Comparison of ENCODE assay signal across 16 cellular contexts in genomic region chr11:45412033-45412432, GRCh38.
DNase-seq lines count a peak whose midpoint lies in the region; ATAC-seq, FAIRE-seq and TF ChIP-seq lines count a peak whose summit lies in the region.
"Had no signal": no experiment of that assay in that cellular context is flagged by ENCODE, and none has a peak within 500 bp of the region (broad histone marks: within the 10 kb centered on the region; RNA-seq: fewer than 3 reads in every experiment).

No MANE protein-coding gene starts in this region.

- TF ChIP-seq POLR2A in GM12892 (IDR thresholded peaks at IDR 0.05; ENCODE audit: low read depth, low read length) = no peak

- ATAC-seq in HG02885 (IDR thresholded peaks at IDR 0.05; ENCODE audit: poor library complexity, unreplicated experiment) = no peak
- ATAC-seq in HG02678 (IDR thresholded peaks at IDR 0.05; ENCODE audit: unreplicated experiment) = no peak

- no peak for FAIRE-seq in GM12892 (lab: Jason Lieb, UNC)
- FAIRE-seq: endothelial cell of umbilical vein, GM18507, kidney had no signal

- DNase-seq in Daoy (ENCODE audit: low read depth) (peak; percentile 24), NCI-H1092 (lab: John Stamatoyannopoulos, UW) (peak; percentile 21), midbrain (lab: John Stamatoyannopoulos, UW) (peak; percentile 15), GM12892 (ENCODE audit: insufficient read length) (no peak), NCI-H526 treated with DMSO at 0.1 percent for 48 hours (lab: John Stamatoyannopoulos, UW) (no peak)
- DNase-seq: activated CD4-positive, alpha-beta T cell treated with anti-CD3 and anti-CD28 coated beads, Interleukin-2, amount 10 ng/mL, durations not matched to agents 7 days and 5 days; kidney; NCI-H2081; NK-92 treated with Interleukin-12 subunit alpha and Interleukin-12 subunit beta, amount 100 ng/mL, for 24 hours; SHP77; T1000 had no signal

- peak overlapping the region; percentile 65 for H3K27ac ChIP-seq in cingulate gyrus (ENCODE audit: low read depth, low read length)

Comparison
In these comparisons a context has a peak if more than half of its experiments do, and no peak if none do; other contexts are left out.
1. DNase-seq: peak in Daoy (single experiment), NCI-H1092 (single experiment) and midbrain (single experiment); none in GM12892 (single experiment) and NCI-H526 treated with DMSO at 0.1 percent for 48 hours (single experiment).